In genomic region chr7:143279186-143280098, GRCh38 we compare ENCODE assay signal across 9 cellular contexts. TPM values are rescaled to one million over a fixed set of nuclear protein-coding genes. Genes with fewer than 3 reads are reported as not detected.
DNase-seq lines count a peak whose midpoint lies in the region; ATAC-seq and TF ChIP-seq lines count a peak whose summit lies in the region.
"Had no signal": no experiment of that assay in that cellular context is flagged by ENCODE, and none has a peak within 500 bp of the region (broad histone marks: within the 10 kb centered on the region; RNA-seq: fewer than 3 reads in every experiment).

No MANE protein-coding gene starts in this region.

- no peaks in the 10 kb centered on the region for H3K27me3 Mint-ChIP-seq in activated naive CD8-positive, alpha-beta T cell treated with anti-CD3 and anti-CD28 coated beads, Interleukin-2, amount 10 ng/mL, durations not matched to agents 7 days and 5 days

- H3K9me3 ChIP-seq in right atrium auricular region (no peaks in the 10 kb centered on the region), BE2C (no peaks in the 10 kb centered on the region)

- H3K4me1 ChIP-seq in right atrium auricular region (peaks cover 0 to 24% of the 10 kb centered on the region in 2 donors), BE2C (peaks cover 11% of the 10 kb centered on the region)

- POLR2A ChIA-PET in activated naive CD8-positive, alpha-beta T cell treated with anti-CD3 and anti-CD28 coated beads, Interleukin-2, amount 10 ng/mL, durations not matched to agents 7 days and 5 days (lab: Charles Lee) = interaction anchor here (1.0 to 4.1 kb wide), 8 partner anchors 8 to 39 kb away, joined by 3 to 45 read pairs (median 5); partner anchors contain the start of genes CASP2 and GSTK1

- H3K27ac Mint-ChIP-seq in activated naive CD8-positive, alpha-beta T cell treated with anti-CD3 and anti-CD28 coated beads, Interleukin-2, amount 10 ng/mL, durations not matched to agents 7 days and 5 days = peak overlapping the region; percentile 82

- H3K27me3 ChIP-seq in right atrium auricular region = no peaks in the 10 kb centered on the region
- H3K27me3 ChIP-seq in BE2C = no peaks in the 10 kb centered on the region; the same call in 1 of the 2 replicates

- peak overlapping the region; percentile 34 to 44 for H3K27ac ChIP-seq in right atrium auricular region

- H3K9me3 Mint-ChIP-seq in activated naive CD8-positive, alpha-beta T cell treated with anti-CD3 and anti-CD28 coated beads, Interleukin-2, amount 10 ng/mL, durations not matched to agents 7 days and 5 days = no peaks in the 10 kb centered on the region

- peak; percentile 50 for ATAC-seq in activated naive CD8-positive, alpha-beta T cell treated with anti-CD3 and anti-CD28 coated beads, Interleukin-2, amount 10 ng/mL, durations not matched to agents 7 days and 5 days (ENCODE audit: low read depth)
- ATAC-seq in HG03432 (IDR thresholded peaks at IDR 0.05; ENCODE audit: unreplicated experiment) (no peak), GM21423 (IDR thresholded peaks at IDR 0.05; ENCODE audit: unreplicated experiment) (no peak)

- H3K36me3 Mint-ChIP-seq in activated naive CD8-positive, alpha-beta T cell treated with anti-CD3 and anti-CD28 coated beads, Interleukin-2, amount 10 ng/mL, durations not matched to agents 7 days and 5 days = no peaks in the 10 kb centered on the region

- H3K4me3 ChIP-seq in right atrium auricular region (peak overlapping the region in 1 of 2 donors; percentile 9), BE2C (ENCODE audit: low read depth, low read length) (no peak overlapping the region)

- no peaks in the 10 kb centered on the region for H3K36me3 ChIP-seq in right atrium auricular region
- no peaks in the 10 kb centered on the region for H3K36me3 ChIP-seq in BE2C

- peaks cover 31% of the 10 kb centered on the region for H3K4me1 Mint-ChIP-seq in activated naive CD8-positive, alpha-beta T cell treated with anti-CD3 and anti-CD28 coated beads, Interleukin-2, amount 10 ng/mL, durations not matched to agents 7 days and 5 days

- TF ChIP-seq CTCF in right atrium auricular region (IDR thresholded peaks at IDR 0.05) = no peak
- no peak for TF ChIP-seq CTCF in BE2C (IDR thresholded peaks at IDR 0.05; ENCODE audit: low read depth, low read length)

- peak overlapping the region; percentile 73 for H3K4me3 Mint-ChIP-seq in activated naive CD8-positive, alpha-beta T cell treated with anti-CD3 and anti-CD28 coated beads, Interleukin-2, amount 10 ng/mL, durations not matched to agents 7 days and 5 days

- DNase-seq in NCI-H2107 treated with DMSO at 0.1 percent for 48 hours (lab: John Stamatoyannopoulos, UW; ENCODE audit: unreplicated experiment) (peak; percentile 3), NCI-H2107 (lab: John Stamatoyannopoulos, UW) (no peak), right atrium auricular region (ENCODE audit: low spot score) (no peak), smooth muscle cell of the brain vasculature (ENCODE audit: low read depth, low spot score) (peak; percentile 12), BE2C (no peak)
- no peak for DNase-seq in activated naive CD8-positive, alpha-beta T cell treated with anti-CD3 and anti-CD28 coated beads, Interleukin-2, amount 10 ng/mL, durations not matched to agents 7 days and 5 days

RNA-seq across cellular contexts. Expression of gene TMEM139, which starts 5.3 kb away (rescaled TPM):
- 1 to 10 TPM; 1.1 TPM for total RNA-seq in activated naive CD8-positive, alpha-beta T cell treated with anti-CD3 and anti-CD28 coated beads, Interleukin-2, amount 10 ng/mL, durations not matched to agents 7 days and 5 days
- 10 to 100 TPM in 1 of 2 donors, 1 to 10 TPM in 1; 7.8 to 12.3 TPM for total RNA-seq in right atrium auricular region
- polyA plus RNA-seq in BE2C (2012; ENCODE audit: insufficient read depth, insufficient read length, low read depth) = 0.94 TPM
- polyA plus RNA-seq: AG04450 had no signal

RNA-seq across cellular contexts. Expression of gene CASP2, which starts 8.7 kb away (rescaled TPM):
- total RNA-seq in activated naive CD8-positive, alpha-beta T cell treated with anti-CD3 and anti-CD28 coated beads, Interleukin-2, amount 10 ng/mL, durations not matched to agents 7 days and 5 days = 10 to 100 TPM; 96.5 to 98.8 TPM
- 1 to 10 TPM; 5.2 to 7.6 TPM for total RNA-seq in right atrium auricular region
- 20.5 TPM for polyA plus RNA-seq in BE2C (2012; ENCODE audit: insufficient read depth, insufficient read length, low read depth)

RNA-seq across cellular contexts. Expression of gene GSTK1, which starts 16.2 kb away (rescaled TPM):
- 100 to 1,000 TPM; 355 to 368 TPM for total RNA-seq in activated naive CD8-positive, alpha-beta T cell treated with anti-CD3 and anti-CD28 coated beads, Interleukin-2, amount 10 ng/mL, durations not matched to agents 7 days and 5 days
- total RNA-seq in right atrium auricular region = 100 to 1,000 TPM; 169 to 270 TPM
- 28.7 TPM for polyA plus RNA-seq in BE2C (2012; ENCODE audit: insufficient read depth, insufficient read length, low read depth)

RNA-seq across cellular contexts. Expression of gene CLCN1, which starts 36.5 kb away (rescaled TPM):
- total RNA-seq in activated naive CD8-positive, alpha-beta T cell treated with anti-CD3 and anti-CD28 coated beads, Interleukin-2, amount 10 ng/mL, durations not matched to agents 7 days and 5 days = under 1 TPM in 1 of 2 experiments, not detected in 1; 0.08 TPM
- not detected for total RNA-seq in right atrium auricular region
- polyA plus RNA-seq in BE2C (2012; ENCODE audit: insufficient read depth, insufficient read length, low read depth) = not detected
- polyA plus RNA-seq: AG04450 had no signal

RNA-seq across cellular contexts. Expression of gene TAS2R40, which starts 57.6 kb away (rescaled TPM):
- not detected for total RNA-seq in activated naive CD8-positive, alpha-beta T cell treated with anti-CD3 and anti-CD28 coated beads, Interleukin-2, amount 10 ng/mL, durations not matched to agents 7 days and 5 days
- total RNA-seq in right atrium auricular region = not detected
- not detected for polyA plus RNA-seq in BE2C (2012; ENCODE audit: insufficient read depth, insufficient read length, low read depth)
- polyA plus RNA-seq: AG04450 had no signal

Comparison
In these comparisons a context has a peak if more than half of its experiments do, and no peak if none do; other contexts are left out.
1. DNase-seq: peak in NCI-H2107 treated with DMSO at 0.1 percent for 48 hours (single experiment) and smooth muscle cell of the brain vasculature (single experiment); none in NCI-H2107 (single experiment), activated naive CD8-positive, alpha-beta T cell treated with anti-CD3 and anti-CD28 coated beads, Interleukin-2, amount 10 ng/mL, durations not matched to agents 7 days and 5 days (single experiment), right atrium auricular region (single experiment) and BE2C (single experiment).
2. RNA of gene TMEM139, which starts 5.3 kb away (total RNA-seq): 7.8 to 12.3 TPM in right atrium auricular region; 1.1 TPM in activated naive CD8-positive, alpha-beta T cell treated with anti-CD3 and anti-CD28 coated beads, Interleukin-2, amount 10 ng/mL, durations not matched to agents 7 days and 5 days; every median in the first group is over 4 times any median in the second.
3. RNA of gene CASP2, which starts 8.7 kb away (total RNA-seq): 96.5 to 98.8 TPM in activated naive CD8-positive, alpha-beta T cell treated with anti-CD3 and anti-CD28 coated beads, Interleukin-2, amount 10 ng/mL, durations not matched to agents 7 days and 5 days; 5.2 to 7.6 TPM in right atrium auricular region; every median in the first group is over 10 times any median in the second.